Comparison of ENCODE assay signal across 1 cellular context in genomic region chr11:92251980-92252379, GRCh38.
TF ChIP-seq lines count a peak whose summit lies in the region.

No MANE protein-coding gene starts in this region.

TF ChIP-seq in HepG2, 621 proteins besides CTCF, POLR2A, EP300 and RAD21:
- TF ChIP-seq HNF1B (CRISPR knock-in tag; IDR thresholded peaks at IDR 0.05) (no peak), IKZF5 (CRISPR knock-in tag; IDR thresholded peaks at IDR 0.05) (no peak), MED13 (CRISPR knock-in tag; IDR thresholded peaks at IDR 0.05) (no peak), ZNF609 (CRISPR knock-in tag; IDR thresholded peaks at IDR 0.05; ENCODE audit: borderline replicate concordance) (no peak), RBAK (CRISPR knock-in tag; IDR thresholded peaks at IDR 0.05) (no peak), HNRNPUL1 (IDR thresholded peaks at IDR 0.05; ENCODE audit: low read depth, low read length) (no peak), ARNTL (CRISPR knock-in tag; IDR thresholded peaks at IDR 0.05) (no peak), FOXO4 (CRISPR knock-in tag; conservative IDR thresholded peaks at IDR 0.05) (no peak), ZFP36L1 (CRISPR knock-in tag; IDR thresholded peaks at IDR 0.05) (no peak), DZIP1 (CRISPR knock-in tag; IDR thresholded peaks at IDR 0.05) (no peak), ELF3 (CRISPR knock-in tag; IDR thresholded peaks at IDR 0.05) (no peak), NFKB2 (CRISPR knock-in tag; IDR thresholded peaks at IDR 0.05; ENCODE audit: borderline replicate concordance) (no peak), NFRKB (IDR thresholded peaks at IDR 0.05) (no peak), TOPORS (CRISPR knock-in tag; IDR thresholded peaks at IDR 0.05) (no peak), FIP1L1 (IDR thresholded peaks at IDR 0.05; ENCODE audit: borderline replicate concordance, insufficient read depth, low read depth, low read length) (no peak), CREBL2 (CRISPR knock-in tag; IDR thresholded peaks at IDR 0.05; ENCODE audit: borderline replicate concordance) (no peak), PAX8 (CRISPR knock-in tag; IDR thresholded peaks at IDR 0.05; ENCODE audit: borderline replicate concordance) (no peak), ARNT2 (CRISPR knock-in tag; IDR thresholded peaks at IDR 0.05; ENCODE audit: low read depth) (no peak), ZNF350 (CRISPR knock-in tag; IDR thresholded peaks at IDR 0.05; ENCODE audit: borderline replicate concordance, low read depth) (no peak), HIC2 (CRISPR knock-in tag; IDR thresholded peaks at IDR 0.05; ENCODE audit: low read depth) (no peak)
